In genomic region chr2:186474196-186474595, GRCh38 we compare ENCODE assay signal across 28 cellular contexts. TPM values are rescaled to one million over a fixed set of nuclear protein-coding genes. Genes with fewer than 3 reads are reported as not detected.
A peak's percentile ranks its signal among the peaks of the same experiment; 100 is the strongest.
DNase-seq lines count a peak whose midpoint lies in the region; ATAC-seq lines count a peak whose summit lies in the region.
"Had no signal": no experiment of that assay in that cellular context is flagged by ENCODE, and none has a peak within 500 bp of the region (broad histone marks: within the 10 kb centered on the region; RNA-seq: fewer than 3 reads in every experiment).

No MANE protein-coding gene starts in this region.

- no peak overlapping the region for H3K4me3 Mint-ChIP-seq in natural killer cell treated with Interleukin-12 subunit alpha and Interleukin-12 subunit beta and Interleukin-15 and Interleukin-18, amount 100 ng/mL, for 72 hours
- H3K4me3 Mint-ChIP-seq: activated naive CD8-positive, alpha-beta T cell treated with anti-CD3 and anti-CD28 coated beads, Interleukin-2, amount 10 ng/mL, durations not matched to agents 7 days and 5 days; activated T-cell treated with anti-CD3 and anti-CD28 coated beads, Interleukin-2, amount 50 U/mL, for 24 hours; CD4-positive, alpha-beta T cell; effector memory CD8-positive, alpha-beta T cell; stimulated activated memory B cell treated with anti-CD40 and anti-IgM and Interleukin-4, amounts not matched to agents 10 μg/mL and 1 μg/mL and 100 μg/mL, for 72 hours had no signal

- ATAC-seq in GM18511 (IDR thresholded peaks at IDR 0.05; ENCODE audit: unreplicated experiment) = peak; percentile 60
- ATAC-seq in GM19035 (IDR thresholded peaks at IDR 0.05; ENCODE audit: unreplicated experiment) = peak; percentile 68
- peak; percentile 64 for ATAC-seq in GM21737 (IDR thresholded peaks at IDR 0.05; ENCODE audit: unreplicated experiment)
- peak; percentile 56 for ATAC-seq in HG03432 (IDR thresholded peaks at IDR 0.05; ENCODE audit: unreplicated experiment)
- ATAC-seq in HG03439 (IDR thresholded peaks at IDR 0.05; ENCODE audit: unreplicated experiment) = no peak
- ATAC-seq in natural killer cell treated with Interleukin-12 subunit alpha and Interleukin-12 subunit beta and Interleukin-15 and Interleukin-18, amount 100 ng/mL, for 72 hours = no peak
- ATAC-seq: effector memory CD8-positive, alpha-beta T cell; K562; left lung; PC-3; stimulated activated memory B cell treated with anti-CD40 and anti-IgM and Interleukin-4, amounts not matched to agents 10 μg/mL and 1 μg/mL and 100 μg/mL, for 72 hours had no signal

- H3K27me3 Mint-ChIP-seq in natural killer cell treated with Interleukin-12 subunit alpha and Interleukin-12 subunit beta and Interleukin-15 and Interleukin-18, amount 100 ng/mL, for 72 hours = no peaks in the 10 kb centered on the region
- H3K27me3 Mint-ChIP-seq: activated naive CD8-positive, alpha-beta T cell treated with anti-CD3 and anti-CD28 coated beads, Interleukin-2, amount 10 ng/mL, durations not matched to agents 7 days and 5 days; activated T-cell treated with anti-CD3 and anti-CD28 coated beads, Interleukin-2, amount 50 U/mL, for 24 hours; CD4-positive, alpha-beta T cell; effector memory CD8-positive, alpha-beta T cell; stimulated activated memory B cell treated with anti-CD40 and anti-IgM and Interleukin-4, amounts not matched to agents 10 μg/mL and 1 μg/mL and 100 μg/mL, for 72 hours had no signal

- H3K9me3 Mint-ChIP-seq in natural killer cell treated with Interleukin-12 subunit alpha and Interleukin-12 subunit beta and Interleukin-15 and Interleukin-18, amount 100 ng/mL, for 72 hours = peaks cover 3% of the 10 kb centered on the region
- H3K9me3 Mint-ChIP-seq: effector memory CD8-positive, alpha-beta T cell had no signal

- no peaks in the 10 kb centered on the region for H3K36me3 Mint-ChIP-seq in natural killer cell treated with Interleukin-12 subunit alpha and Interleukin-12 subunit beta and Interleukin-15 and Interleukin-18, amount 100 ng/mL, for 72 hours

- DNase-seq in SKM-1 (lab: John Stamatoyannopoulos, UW; ENCODE audit: unreplicated experiment) = no peak
- no peak for DNase-seq in inferior parietal cortex (ENCODE audit: extremely low spot score)
- no peak for DNase-seq in natural killer cell treated with Interleukin-12 subunit alpha and Interleukin-12 subunit beta and Interleukin-15 and Interleukin-18, amount 100 ng/mL, for 72 hours (ENCODE audit: low spot score)
- DNase-seq: activated CD4-positive, CD25-positive, alpha-beta regulatory T cell; activated gamma-delta T cell; activated naive CD8-positive, alpha-beta T cell treated with anti-CD3 and anti-CD28 coated beads, Interleukin-2, amount 10 ng/mL, durations not matched to agents 7 days and 5 days; activated T-cell treated with anti-CD3 and anti-CD28 coated beads, Interleukin-2, amount 50 U/mL, for 24 hours; CD4-positive, alpha-beta T cell; cortex of kidney; effector memory CD8-positive, alpha-beta T cell; erythroblast; left lung; mesenchymal stem cell; NCI-H1105; NCI-H187; NCI-H2171 treated with DMSO at 0.1 percent for 48 hours; NCI-H510A treated with DMSO at 0.1 percent for 48 hours; NK-92 treated with Interleukin-12 subunit alpha and Interleukin-12 subunit beta, amount 100 ng/mL, for 24 hours; PC-3; retina; transverse colon had no signal

- H3K4me1 Mint-ChIP-seq in natural killer cell treated with Interleukin-12 subunit alpha and Interleukin-12 subunit beta and Interleukin-15 and Interleukin-18, amount 100 ng/mL, for 72 hours (ENCODE audit: low read depth in 2 of 2) = no peaks in the 10 kb centered on the region

- H3K27ac Mint-ChIP-seq in natural killer cell treated with Interleukin-12 subunit alpha and Interleukin-12 subunit beta and Interleukin-15 and Interleukin-18, amount 100 ng/mL, for 72 hours = no peak overlapping the region
- H3K27ac Mint-ChIP-seq: activated naive CD8-positive, alpha-beta T cell treated with anti-CD3 and anti-CD28 coated beads, Interleukin-2, amount 10 ng/mL, durations not matched to agents 7 days and 5 days; activated T-cell treated with anti-CD3 and anti-CD28 coated beads, Interleukin-2, amount 50 U/mL, for 24 hours; CD4-positive, alpha-beta T cell; effector memory CD8-positive, alpha-beta T cell; stimulated activated memory B cell treated with anti-CD40 and anti-IgM and Interleukin-4, amounts not matched to agents 10 μg/mL and 1 μg/mL and 100 μg/mL, for 72 hours had no signal

RNA-seq across cellular contexts. Expression of gene ZC3H15, which starts 11.9 kb away (rescaled TPM):
- 10 to 100 TPM; 79.4 to 83.0 TPM for total RNA-seq in natural killer cell treated with Interleukin-12 subunit alpha and Interleukin-12 subunit beta and Interleukin-15 and Interleukin-18, amount 100 ng/mL, for 72 hours

Comparison
In these comparisons a context has a peak if more than half of its experiments do, and no peak if none do; other contexts are left out.
1. ATAC-seq: peak in GM18511 (single experiment), GM19035 (single experiment), GM21737 (single experiment) and HG03432 (single experiment); none in HG03439 (single experiment) and natural killer cell treated with Interleukin-12 subunit alpha and Interleukin-12 subunit beta and Interleukin-15 and Interleukin-18, amount 100 ng/mL, for 72 hours (0 of 2).